Comparison of ENCODE assay signal across 23 cellular contexts in the genomic region with DNA sequence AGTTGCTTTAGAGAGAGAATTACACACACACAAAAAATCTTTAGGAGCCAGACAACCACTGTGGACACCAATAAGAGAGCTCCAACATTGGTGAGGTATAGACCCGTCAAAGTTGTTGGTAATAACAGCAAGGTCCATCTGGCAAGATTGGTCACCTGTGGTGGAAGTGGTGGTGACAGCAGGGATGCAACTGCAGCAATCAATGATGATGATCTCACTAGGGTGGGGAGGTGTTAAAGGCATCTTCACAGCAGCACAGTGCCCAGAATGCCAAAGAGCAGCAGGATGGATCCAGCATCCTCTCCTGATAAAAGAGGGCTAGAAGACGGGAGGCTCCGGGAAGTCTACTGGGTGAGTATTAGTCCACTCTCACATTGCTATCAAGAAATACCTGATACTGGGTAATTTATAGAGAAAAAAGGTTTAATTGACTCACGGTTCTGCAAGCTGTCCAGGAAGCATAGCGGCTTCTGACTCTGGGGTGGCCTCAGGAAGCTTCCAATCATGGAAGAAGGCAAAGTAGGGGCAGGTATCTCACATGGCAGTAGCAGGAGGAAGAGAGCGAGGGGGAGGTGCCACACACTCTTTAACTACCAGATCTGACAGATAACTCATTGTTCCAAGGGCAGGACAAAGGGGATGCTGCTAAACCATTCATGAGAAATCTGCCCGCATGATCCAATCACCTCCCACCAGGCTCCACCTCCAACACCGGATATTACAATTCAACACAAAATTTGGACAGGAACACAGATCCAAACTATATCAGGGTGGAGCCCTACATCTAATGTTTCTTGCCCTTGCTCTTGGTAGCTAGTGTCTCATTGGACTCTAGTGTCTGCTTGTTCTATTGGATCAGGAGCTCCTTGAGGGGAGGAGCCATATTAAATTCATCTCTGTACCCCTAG. TPM values are rescaled to one million over a fixed set of nuclear protein-coding genes. Genes with fewer than 3 reads are reported as not detected.
DNase-seq lines count a peak whose midpoint lies in the region; ATAC-seq and TF ChIP-seq lines count a peak whose summit lies in the region.
"Had no signal": no experiment of that assay in that cellular context is flagged by ENCODE, and none has a peak within 500 bp of the region (broad histone marks: within the 10 kb centered on the region; RNA-seq: fewer than 3 reads in every experiment).

No MANE protein-coding gene starts in this region.

- no peaks in the 10 kb centered on the region for H3K9me3 Mint-ChIP-seq in GM23338
- H3K9me3 Mint-ChIP-seq: endodermal cell; stimulated activated naive CD8-positive, alpha-beta T cell treated with anti-CD3 and anti-CD28 coated beads, Interleukin-15, Interleukin-2, amounts not matched to agents 100 ng/mL and 50 ng/mL, for 24 hours had no signal

- peak overlapping the region; percentile 87; the same call in 1 of the 2 replicates for H3K27ac Mint-ChIP-seq in GM23338
- H3K27ac Mint-ChIP-seq: stimulated activated naive CD8-positive, alpha-beta T cell treated with anti-CD3 and anti-CD28 coated beads, Interleukin-15, Interleukin-2, amounts not matched to agents 100 ng/mL and 50 ng/mL, for 24 hours had no signal

- peaks cover 2% of the 10 kb centered on the region for H3K27me3 Mint-ChIP-seq in GM23338 (ENCODE audit: insufficient read depth, low read depth, poor library complexity)

- H3K4me1 ChIP-seq in GM23338 (ENCODE audit: insufficient read depth) (peaks cover 22% of the 10 kb centered on the region), RWPE2 (ENCODE audit: insufficient read depth, poor library complexity, severe bottlenecking) (peaks cover 33% of the 10 kb centered on the region), hepatocyte (ENCODE audit: insufficient read depth) (no peaks in the 10 kb centered on the region), smooth muscle cell (ENCODE audit: low read depth) (no peaks in the 10 kb centered on the region), left lung (no peaks in the 10 kb centered on the region)
- H3K4me1 ChIP-seq: sigmoid colon, uterus had no signal

- WGBS in hepatocyte (ENCODE audit: low lambda C conversion rate, missing lambda C conversion rate), result 90% methylated on average over 8 of the region's 8 CpGs
- WGBS in smooth muscle cell (ENCODE audit: low lambda C conversion rate), result 96% methylated on average over 8 of the region's 8 CpGs

- peak overlapping the region; percentile 30; the same call in 1 of the 2 replicates for H2AFZ ChIP-seq in GM23338
- no peak overlapping the region for H2AFZ ChIP-seq in hepatocyte
- no peak overlapping the region for H2AFZ ChIP-seq in smooth muscle cell (ENCODE audit: low read depth)

- H3K27ac ChIP-seq in GM23338 (ENCODE audit: low read depth) (no peak overlapping the region), RWPE2 (ENCODE audit: poor library complexity, severe bottlenecking) (peak overlapping the region; percentile 86), hepatocyte (peak overlapping the region; percentile 89), smooth muscle cell (ENCODE audit: low read depth) (peak overlapping the region; percentile 72), left lung (peak overlapping the region in 1 of 2 donors; percentile 53)
- H3K27ac ChIP-seq: KMS-11, sigmoid colon, uterus had no signal

- H3F3A ChIP-seq in GM23338 (replicated peaks; ENCODE audit: low read depth), result no peaks in the 10 kb centered on the region
- H3F3A ChIP-seq in smooth muscle cell (ENCODE audit: low read depth), result no peaks in the 10 kb centered on the region

- peaks cover 18% of the 10 kb centered on the region for H3K4me1 Mint-ChIP-seq in GM23338

- peak overlapping the region; percentile 27 for H3K9ac ChIP-seq in smooth muscle cell (ENCODE audit: low read depth)
- H3K9ac ChIP-seq: KMS-11 had no signal

- no peaks in the 10 kb centered on the region for H3K36me3 ChIP-seq in GM23338 (ENCODE audit: insufficient read depth)
- no peaks in the 10 kb centered on the region for H3K36me3 ChIP-seq in RWPE2 (ENCODE audit: low read depth)
- no peaks in the 10 kb centered on the region for H3K36me3 ChIP-seq in hepatocyte (replicated peaks; ENCODE audit: insufficient read depth, low read depth)
- no peaks in the 10 kb centered on the region for H3K36me3 ChIP-seq in smooth muscle cell (ENCODE audit: low read depth)
- no peaks in the 10 kb centered on the region for H3K36me3 ChIP-seq in left lung
- H3K36me3 ChIP-seq: sigmoid colon, uterus had no signal

- no peak overlapping the region for H3K4me3 Mint-ChIP-seq in GM23338
- H3K4me3 Mint-ChIP-seq: endodermal cell; stimulated activated naive CD8-positive, alpha-beta T cell treated with anti-CD3 and anti-CD28 coated beads, Interleukin-15, Interleukin-2, amounts not matched to agents 100 ng/mL and 50 ng/mL, for 24 hours had no signal

- H3K4me3 ChIP-seq in GM23338 (no peak overlapping the region), RWPE2 (ENCODE audit: severe bottlenecking) (no peak overlapping the region), hepatocyte (no peak overlapping the region), smooth muscle cell (no peak overlapping the region), left lung (no peak overlapping the region)
- H3K4me3 ChIP-seq: GM12878, sigmoid colon, uterus had no signal

- no peak for TF ChIP-seq CTCF in GM23338 (conservative IDR thresholded peaks at IDR 0.05; ENCODE audit: low read depth in 2 of 2)
- TF ChIP-seq CTCF in RWPE2 (IDR thresholded peaks at IDR 0.05; ENCODE audit: poor library complexity, severe bottlenecking), result no peak
- no peak for TF ChIP-seq CTCF in hepatocyte (IDR thresholded peaks at IDR 0.05; ENCODE audit: poor library complexity)
- TF ChIP-seq CTCF in smooth muscle cell (IDR thresholded peaks at IDR 0.05; ENCODE audit: borderline replicate concordance, insufficient read depth, poor library complexity, severe bottlenecking), result no peak
- no peak for TF ChIP-seq CTCF in left lung (IDR thresholded peaks at IDR 0.05)

- H4K20me1 ChIP-seq in GM23338 (replicated peaks; ENCODE audit: insufficient read depth), result no peaks in the 10 kb centered on the region
- H4K20me1 ChIP-seq in hepatocyte (ENCODE audit: insufficient read depth, poor library complexity, severe bottlenecking), result no peaks in the 10 kb centered on the region
- no peaks in the 10 kb centered on the region for H4K20me1 ChIP-seq in smooth muscle cell (ENCODE audit: low read depth)

- H3K4me2 ChIP-seq in GM23338 (no peak overlapping the region), hepatocyte (peak overlapping the region; percentile 65), smooth muscle cell (no peak overlapping the region)
- H3K4me2 ChIP-seq: KMS-11 had no signal

- no peaks in the 10 kb centered on the region for H3K9me3 ChIP-seq in RWPE2 (ENCODE audit: severe bottlenecking)
- no peaks in the 10 kb centered on the region for H3K9me3 ChIP-seq in hepatocyte (ENCODE audit: low read depth)
- H3K9me3 ChIP-seq in smooth muscle cell (replicated peaks; ENCODE audit: low read depth), result no peaks in the 10 kb centered on the region
- no peaks in the 10 kb centered on the region for H3K9me3 ChIP-seq in left lung
- H3K9me3 ChIP-seq: sigmoid colon, uterus had no signal

- H3K27me3 ChIP-seq in GM23338 (ENCODE audit: insufficient read depth) (no peaks in the 10 kb centered on the region), RWPE2 (ENCODE audit: insufficient read depth, poor library complexity, severe bottlenecking) (no peaks in the 10 kb centered on the region), hepatocyte (no peaks in the 10 kb centered on the region), smooth muscle cell (ENCODE audit: low read depth) (peaks cover 26% of the 10 kb centered on the region), left lung (no peaks in the 10 kb centered on the region)
- H3K27me3 ChIP-seq: sigmoid colon, uterus had no signal

- no peaks in the 10 kb centered on the region for H3K79me2 ChIP-seq in GM23338 (replicated peaks; ENCODE audit: insufficient read depth)
- no peaks in the 10 kb centered on the region for H3K79me2 ChIP-seq in hepatocyte
- H3K79me2 ChIP-seq in smooth muscle cell (ENCODE audit: low read depth), result no peaks in the 10 kb centered on the region

- ATAC-seq in GM23338 (no peak), RWPE2 (ENCODE audit: low read depth) (no peak), GM18498 (IDR thresholded peaks at IDR 0.05; ENCODE audit: unreplicated experiment) (no peak), left lung (no peak)
- ATAC-seq: GM12878, SK-N-SH treated with all-trans-retinoic acid at 6 μM for 48 hours had no signal

- H3K9me2 ChIP-seq in GM23338 (ENCODE audit: insufficient read depth) (peaks cover 10% of the 10 kb centered on the region; the same call in 1 of the 2 replicates), hepatocyte (replicated peaks; ENCODE audit: insufficient read depth) (no peaks in the 10 kb centered on the region)

- intact Hi-C loops in left lung (cut with DNase I), result no loop called here

- H3K36me3 Mint-ChIP-seq in GM23338 (ENCODE audit: low read depth), result no peaks in the 10 kb centered on the region

- DNase-seq in GM23338 (ENCODE audit: low spot score) (no peak), RWPE2 (ENCODE audit: low spot score) (no peak), hepatocyte (ENCODE audit: low spot score) (no peak), smooth muscle cell (lab: John Stamatoyannopoulos, UW; ENCODE audit: unreplicated experiment) (no peak), NCI-H2081 (lab: John Stamatoyannopoulos, UW) (no peak), superior temporal gyrus (ENCODE audit: extremely low spot score) (no peak), left lung (no peak)
- DNase-seq: activated CD4-positive, alpha-beta T cell treated with anti-CD3 and anti-CD28 coated beads for 1 hour; activated effector memory CD4-positive, alpha-beta T cell treated with anti-CD3 and anti-CD28 coated beads, Interleukin-2, amount 50 U/mL, for 16 hours; amygdala; cerebellar nuclear complex; endodermal cell; foreskin fibroblast; hypothalamus; NCI-H1048; NCI-H2107; sigmoid colon; uterus had no signal

TF ChIP-seq in GM23338, 12 proteins besides CTCF, POLR2A, EP300 and RAD21 (continues in another document):
- TF ChIP-seq JUNB (IDR thresholded peaks at IDR 0.05; ENCODE audit: unreplicated experiment) (no peak), NANOG (IDR thresholded peaks at IDR 0.05; ENCODE audit: borderline replicate concordance) (no peak)

RNA-seq across cellular contexts. Expression of a gene that starts 48.9 kb away (rescaled TPM):
- 0.47 and 0.87 TPM in 2 replicates for total RNA-seq in GM23338 (2014; rRNA removed; shearing (Covaris generic))
- polyA plus RNA-seq in GM23338 (2016; fragmentation: Nextera tagmentation; extraction: Ambion mirVana) (0.37 and 0.57 TPM in 2 replicates), hepatocyte (0.46 and 1.4 TPM in 2 replicates), smooth muscle cell (0.21 and 1.0 TPM in 2 replicates)
- total RNA-seq in hepatocyte (1.6 and 3.5 TPM in 2 replicates), smooth muscle cell (1.1 and 1.3 TPM in 2 replicates), left lung (under 1 TPM; 0.29 to 0.35 TPM)
- total RNA-seq: GM12878 had no signal
